10 cellular contexts compared by ENCODE assay signal in the genomic region with DNA sequence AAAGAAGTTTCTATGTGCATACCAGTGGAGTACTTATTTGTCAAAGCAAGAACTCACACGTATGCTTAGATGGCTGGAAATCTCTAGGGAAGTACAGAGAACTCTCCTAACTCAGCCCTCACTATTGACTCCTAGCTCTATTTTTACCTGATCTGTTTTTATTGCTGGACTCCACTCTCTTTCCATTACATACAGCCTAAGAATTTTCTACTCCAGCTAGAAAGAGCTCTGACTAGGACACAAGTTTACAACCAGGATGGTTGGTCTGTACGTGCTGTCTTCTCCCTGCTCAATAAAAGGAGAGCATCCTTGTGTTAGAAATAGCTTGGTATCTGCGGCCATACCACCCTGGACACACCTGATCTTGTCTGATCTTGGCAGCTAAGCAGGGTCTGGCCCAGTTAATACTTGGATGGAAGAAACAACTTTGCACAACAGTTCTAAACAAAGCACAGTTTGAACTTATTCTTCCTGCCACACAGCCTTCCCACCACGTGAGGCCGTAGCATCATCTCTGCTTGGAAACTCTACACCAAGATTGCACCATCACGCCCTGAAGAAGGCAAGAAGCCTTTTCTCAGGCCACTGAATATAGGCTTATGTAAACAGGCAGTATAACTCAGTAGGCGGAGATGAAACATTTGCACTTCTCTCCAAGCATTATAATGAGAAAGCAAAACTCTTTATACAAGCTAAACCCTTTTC.
DNase-seq lines count a peak whose midpoint lies in the region; ATAC-seq and TF ChIP-seq lines count a peak whose summit lies in the region.
"Had no signal": no experiment of that assay in that cellular context is flagged by ENCODE, and none has a peak within 500 bp of the region (broad histone marks: within the 10 kb centered on the region; RNA-seq: fewer than 3 reads in every experiment).

No MANE protein-coding gene starts in this region.

- no peaks in the 10 kb centered on the region for H3K36me3 ChIP-seq in HEK293 (ENCODE audit: control insufficient read depth in 2 of 2, insufficient read depth in 1 of 2, low read length in 2 of 2)

- peaks cover 3% of the 10 kb centered on the region; the same call in 1 of the 2 replicates for H3K4me1 ChIP-seq in HEK293 (ENCODE audit: control insufficient read depth, insufficient read depth, low read length)

- H3K36me3 Mint-ChIP-seq in stimulated activated naive B cell treated with anti-CD40 and anti-IgM and Interleukin-4, amounts not matched to agents 10 μg/mL and 1 μg/mL and 100 μg/mL, for 72 hours: no peaks in the 10 kb centered on the region
- H3K36me3 Mint-ChIP-seq: activated naive CD4-positive, alpha-beta T cell treated with anti-CD3 and anti-CD28 coated beads, Interleukin-2, amount 10 ng/mL, durations not matched to agents 7 days and 5 days had no signal

- H3K4me3 ChIP-seq in HEK293 (ENCODE audit: low read depth, low read length): no peak overlapping the region
- no peak overlapping the region for H3K4me3 ChIP-seq in foreskin fibroblast (ENCODE audit: low read depth in 1 of 2, low read length in 2 of 2)

- no peaks in the 10 kb centered on the region for H3K27me3 Mint-ChIP-seq in stimulated activated naive B cell treated with anti-CD40 and anti-IgM and Interleukin-4, amounts not matched to agents 10 μg/mL and 1 μg/mL and 100 μg/mL, for 72 hours
- H3K27me3 Mint-ChIP-seq: activated naive CD4-positive, alpha-beta T cell treated with anti-CD3 and anti-CD28 coated beads, Interleukin-2, amount 10 ng/mL, durations not matched to agents 7 days and 5 days had no signal

- H3K27ac Mint-ChIP-seq in stimulated activated naive B cell treated with anti-CD40 and anti-IgM and Interleukin-4, amounts not matched to agents 10 μg/mL and 1 μg/mL and 100 μg/mL, for 72 hours: no peak overlapping the region
- H3K27ac Mint-ChIP-seq: activated naive CD4-positive, alpha-beta T cell treated with anti-CD3 and anti-CD28 coated beads, Interleukin-2, amount 10 ng/mL, durations not matched to agents 7 days and 5 days had no signal

- CTCF ChIA-PET in HEK293 (lab: Yijun Ruan, JAX): interaction anchor here (1.5 kb wide), 1 partner anchor 16 kb away, joined by 4 read pairs; no protein-coding TSS in a partner anchor

- H3K4me3 Mint-ChIP-seq in stimulated activated naive B cell treated with anti-CD40 and anti-IgM and Interleukin-4, amounts not matched to agents 10 μg/mL and 1 μg/mL and 100 μg/mL, for 72 hours: no peak overlapping the region
- H3K4me3 Mint-ChIP-seq: activated naive CD4-positive, alpha-beta T cell treated with anti-CD3 and anti-CD28 coated beads, Interleukin-2, amount 10 ng/mL, durations not matched to agents 7 days and 5 days had no signal

- POLR2A ChIA-PET in HEK293 (lab: Yijun Ruan, JAX): no interaction called here

- H3K9me3 ChIP-seq in HEK293 (ENCODE audit: control insufficient read depth, insufficient read depth, low read depth, low read length): no peaks in the 10 kb centered on the region

- peak; percentile 11; the same call in 1 of the 2 replicates for TF ChIP-seq CTCF in HEK293 (tag by site-specific recombination; IDR thresholded peaks at IDR 0.05)
- TF ChIP-seq CTCF in foreskin fibroblast (IDR thresholded peaks at IDR 0.05; ENCODE audit: low read depth, low read length): peak; percentile 8

- H3K4me1 Mint-ChIP-seq in stimulated activated naive B cell treated with anti-CD40 and anti-IgM and Interleukin-4, amounts not matched to agents 10 μg/mL and 1 μg/mL and 100 μg/mL, for 72 hours: peaks cover 0 to 2% of the 10 kb centered on the region in 2 donors

- ATAC-seq in GM21367 (IDR thresholded peaks at IDR 0.05; ENCODE audit: unreplicated experiment): no peak
- no peak for ATAC-seq in stimulated activated naive B cell treated with anti-CD40 and anti-IgM and Interleukin-4, amounts not matched to agents 10 μg/mL and 1 μg/mL and 100 μg/mL, for 72 hours (replicated peaks)

- H3K27ac ChIP-seq in HEK293 (ENCODE audit: extremely low read depth, low read depth, low read length): peak overlapping the region; percentile 19; the same call in 1 of the 2 replicates

- DNase-seq in T1000 (lab: John Stamatoyannopoulos, UW): peak; percentile 26
- DNase-seq in foreskin fibroblast: peak; percentile 90 to 97
- peak; percentile 70 for DNase-seq in smooth muscle cell of the brain vasculature (ENCODE audit: low read depth, low spot score)
- DNase-seq in stimulated activated naive B cell treated with anti-CD40 and anti-IgM and Interleukin-4, amounts not matched to agents 10 μg/mL and 1 μg/mL and 100 μg/mL, for 72 hours: no peak
- DNase-seq in DMS79 treated with DMSO at 0.1 percent for 48 hours (lab: John Stamatoyannopoulos, UW): no peak
- no peak for DNase-seq in NCI-H345 (lab: John Stamatoyannopoulos, UW)
- DNase-seq: activated naive CD4-positive, alpha-beta T cell treated with anti-CD3 and anti-CD28 coated beads, Interleukin-2, amount 10 ng/mL, durations not matched to agents 7 days and 5 days; T-helper 9 cell had no signal

- H3K9me3 Mint-ChIP-seq in stimulated activated naive B cell treated with anti-CD40 and anti-IgM and Interleukin-4, amounts not matched to agents 10 μg/mL and 1 μg/mL and 100 μg/mL, for 72 hours: peaks cover 0 to 5% of the 10 kb centered on the region in 2 donors
- H3K9me3 Mint-ChIP-seq: activated naive CD4-positive, alpha-beta T cell treated with anti-CD3 and anti-CD28 coated beads, Interleukin-2, amount 10 ng/mL, durations not matched to agents 7 days and 5 days had no signal

TF ChIP-seq in HEK293, 187 proteins besides CTCF, POLR2A, EP300 and RAD21 (continues in another document):
- TF ChIP-seq ZNF404 (tag by site-specific recombination; IDR thresholded peaks at IDR 0.05) (no peak), ZNF776 (tag by site-specific recombination; IDR thresholded peaks at IDR 0.05; ENCODE audit: borderline replicate concordance) (no peak), KLF17 (tag by site-specific recombination; IDR thresholded peaks at IDR 0.05) (no peak), ZNF302 (tag by site-specific recombination; IDR thresholded peaks at IDR 0.05; ENCODE audit: low read depth) (no peak), ZNF585B (tag by site-specific recombination; IDR thresholded peaks at IDR 0.05) (no peak), OVOL3 (tag by site-specific recombination; IDR thresholded peaks at IDR 0.05) (no peak), ZFHX2 (tag by site-specific recombination; conservative IDR thresholded peaks at IDR 0.05) (0 out of 2 replicates have a peak, but pooled peaks have one; percentile 39), ZNF473 (tag by site-specific recombination; IDR thresholded peaks at IDR 0.05) (no peak), ZNF221 (tag by site-specific recombination; IDR thresholded peaks at IDR 0.05; ENCODE audit: borderline replicate concordance) (no peak), ZSCAN30 (tag by site-specific recombination; IDR thresholded peaks at IDR 0.05) (no peak; the same call in 1 of the 2 replicates), ZNF707 (tag by site-specific recombination; IDR thresholded peaks at IDR 0.05) (no peak), ZNF174 (tag by site-specific recombination; IDR thresholded peaks at IDR 0.05) (no peak), ZNF433 (tag by site-specific recombination; IDR thresholded peaks at IDR 0.05; ENCODE audit: low read depth) (no peak), ZNF76 (tag by site-specific recombination; IDR thresholded peaks at IDR 0.05; ENCODE audit: borderline replicate concordance, low read depth) (no peak), FEZF1 (tag by site-specific recombination; IDR thresholded peaks at IDR 0.05) (peak; percentile 85), SCRT1 (tag by site-specific recombination; IDR thresholded peaks at IDR 0.05; ENCODE audit: borderline replicate concordance) (no peak), WT1 (tag by site-specific recombination; IDR thresholded peaks at IDR 0.05) (no peak), SALL2 (tag by site-specific recombination; IDR thresholded peaks at IDR 0.05; ENCODE audit: borderline replicate concordance) (no peak)
- TF ChIP-seq, protein P1, sequence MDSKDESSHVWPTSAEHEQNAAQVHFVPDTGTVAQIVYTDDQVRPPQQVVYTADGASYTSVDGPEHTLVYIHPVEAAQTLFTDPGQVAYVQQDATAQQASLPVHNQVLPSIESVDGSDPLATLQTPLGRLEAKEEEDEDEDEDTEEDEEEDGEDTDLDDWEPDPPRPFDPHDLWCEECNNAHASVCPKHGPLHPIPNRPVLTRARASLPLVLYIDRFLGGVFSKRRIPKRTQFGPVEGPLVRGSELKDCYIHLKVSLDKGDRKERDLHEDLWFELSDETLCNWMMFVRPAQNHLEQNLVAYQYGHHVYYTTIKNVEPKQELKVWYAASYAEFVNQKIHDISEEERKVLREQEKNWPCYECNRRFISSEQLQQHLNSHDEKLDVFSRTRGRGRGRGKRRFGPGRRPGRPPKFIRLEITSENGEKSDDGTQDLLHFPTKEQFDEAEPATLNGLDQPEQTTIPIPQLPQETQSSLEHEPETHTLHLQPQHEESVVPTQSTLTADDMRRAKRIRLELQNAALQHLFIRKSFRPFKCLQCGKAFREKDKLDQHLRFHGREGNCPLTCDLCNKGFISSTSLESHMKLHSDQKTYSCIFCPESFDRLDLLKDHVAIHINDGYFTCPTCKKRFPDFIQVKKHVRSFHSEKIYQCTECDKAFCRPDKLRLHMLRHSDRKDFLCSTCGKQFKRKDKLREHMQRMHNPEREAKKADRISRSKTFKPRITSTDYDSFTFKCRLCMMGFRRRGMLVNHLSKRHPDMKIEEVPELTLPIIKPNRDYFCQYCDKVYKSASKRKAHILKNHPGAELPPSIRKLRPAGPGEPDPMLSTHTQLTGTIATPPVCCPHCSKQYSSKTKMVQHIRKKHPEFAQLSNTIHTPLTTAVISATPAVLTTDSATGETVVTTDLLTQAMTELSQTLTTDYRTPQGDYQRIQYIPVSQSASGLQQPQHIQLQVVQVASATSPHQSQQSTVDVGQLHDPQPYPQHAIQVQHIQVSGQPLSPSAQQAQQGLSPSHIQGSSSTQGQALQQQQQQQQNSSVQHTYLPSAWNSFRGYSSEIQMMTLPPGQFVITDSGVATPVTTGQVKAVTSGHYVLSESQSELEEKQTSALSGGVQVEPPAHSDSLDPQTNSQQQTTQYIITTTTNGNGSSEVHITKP (tag by site-specific recombination; IDR thresholded peaks at IDR 0.05): peak; percentile 53

Comparison
In these comparisons a context has a peak if more than half of its experiments do, and no peak if none do; other contexts are left out.
1. DNase-seq: peak in T1000 (single experiment), foreskin fibroblast (2 of 2) and smooth muscle cell of the brain vasculature (single experiment); none in stimulated activated naive B cell treated with anti-CD40 and anti-IgM and Interleukin-4, amounts not matched to agents 10 μg/mL and 1 μg/mL and 100 μg/mL, for 72 hours (single experiment), DMS79 treated with DMSO at 0.1 percent for 48 hours (single experiment) and NCI-H345 (single experiment).